Comparison of ENCODE assay signal across 1 cellular context in the genomic region with DNA sequence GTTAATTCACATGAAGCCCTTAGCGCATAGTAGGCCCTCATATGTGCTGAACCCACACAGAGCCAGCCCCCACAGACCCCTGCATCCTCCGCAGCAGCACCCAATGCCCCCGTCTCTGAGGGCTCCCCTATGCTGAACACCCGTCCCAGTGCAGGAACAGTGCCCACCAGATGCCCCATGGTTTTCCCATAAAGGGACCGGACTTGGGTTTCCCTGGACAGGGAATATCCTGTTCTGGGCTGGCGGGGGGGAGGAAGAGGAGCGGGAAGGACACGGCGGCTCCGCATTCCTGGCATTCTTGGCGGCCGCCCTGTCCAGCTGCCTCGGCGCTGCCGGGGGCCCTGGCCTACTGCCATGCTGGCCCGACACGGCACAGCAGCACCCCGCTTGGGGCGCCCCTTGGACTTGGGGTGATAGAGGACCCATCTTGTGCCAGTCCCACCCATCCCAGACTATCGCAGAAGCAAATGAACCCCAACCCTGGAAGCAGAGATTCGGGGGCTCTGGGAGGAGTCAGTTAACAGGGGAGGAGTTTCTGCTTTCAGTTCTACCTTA.
TF ChIP-seq lines count a peak whose summit lies in the region.

No MANE protein-coding gene starts in this region.

TF ChIP-seq in SK-N-SH, 30 proteins besides CTCF, POLR2A, EP300 and RAD21 (continued from another document):
- TF ChIP-seq, protein P1, sequence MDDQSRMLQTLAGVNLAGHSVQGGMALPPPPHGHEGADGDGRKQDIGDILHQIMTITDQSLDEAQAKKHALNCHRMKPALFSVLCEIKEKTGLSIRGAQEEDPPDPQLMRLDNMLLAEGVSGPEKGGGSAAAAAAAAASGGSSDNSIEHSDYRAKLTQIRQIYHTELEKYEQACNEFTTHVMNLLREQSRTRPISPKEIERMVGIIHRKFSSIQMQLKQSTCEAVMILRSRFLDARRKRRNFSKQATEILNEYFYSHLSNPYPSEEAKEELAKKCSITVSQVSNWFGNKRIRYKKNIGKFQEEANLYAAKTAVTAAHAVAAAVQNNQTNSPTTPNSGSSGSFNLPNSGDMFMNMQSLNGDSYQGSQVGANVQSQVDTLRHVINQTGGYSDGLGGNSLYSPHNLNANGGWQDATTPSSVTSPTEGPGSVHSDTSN (IDR thresholded peaks at IDR 0.05), result 0 out of 2 replicates have a peak, but pooled peaks have one; percentile 6
- TF ChIP-seq, protein P2, sequence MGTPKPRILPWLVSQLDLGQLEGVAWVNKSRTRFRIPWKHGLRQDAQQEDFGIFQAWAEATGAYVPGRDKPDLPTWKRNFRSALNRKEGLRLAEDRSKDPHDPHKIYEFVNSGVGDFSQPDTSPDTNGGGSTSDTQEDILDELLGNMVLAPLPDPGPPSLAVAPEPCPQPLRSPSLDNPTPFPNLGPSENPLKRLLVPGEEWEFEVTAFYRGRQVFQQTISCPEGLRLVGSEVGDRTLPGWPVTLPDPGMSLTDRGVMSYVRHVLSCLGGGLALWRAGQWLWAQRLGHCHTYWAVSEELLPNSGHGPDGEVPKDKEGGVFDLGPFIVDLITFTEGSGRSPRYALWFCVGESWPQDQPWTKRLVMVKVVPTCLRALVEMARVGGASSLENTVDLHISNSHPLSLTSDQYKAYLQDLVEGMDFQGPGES (IDR thresholded peaks at IDR 0.05; ENCODE audit: low read depth, low read length), result no peak
- TF ChIP-seq, protein P3, sequence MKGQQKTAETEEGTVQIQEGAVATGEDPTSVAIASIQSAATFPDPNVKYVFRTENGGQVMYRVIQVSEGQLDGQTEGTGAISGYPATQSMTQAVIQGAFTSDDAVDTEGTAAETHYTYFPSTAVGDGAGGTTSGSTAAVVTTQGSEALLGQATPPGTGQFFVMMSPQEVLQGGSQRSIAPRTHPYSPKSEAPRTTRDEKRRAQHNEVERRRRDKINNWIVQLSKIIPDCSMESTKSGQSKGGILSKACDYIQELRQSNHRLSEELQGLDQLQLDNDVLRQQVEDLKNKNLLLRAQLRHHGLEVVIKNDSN (IDR thresholded peaks at IDR 0.05; ENCODE audit: borderline replicate concordance, low read depth), result no peak
- no peak for TF ChIP-seq RCOR1 (IDR thresholded peaks at IDR 0.05; ENCODE audit: low read length)
- no peak for TF ChIP-seq EZH2phosphoT487 (IDR thresholded peaks at IDR 0.05; ENCODE audit: borderline replicate concordance, low read depth)
- TF ChIP-seq FOSL2 (IDR thresholded peaks at IDR 0.05; ENCODE audit: borderline replicate concordance, low read depth), result no peak
- TF ChIP-seq POLR2AphosphoS5 (IDR thresholded peaks at IDR 0.05; ENCODE audit: low read depth, low read length), result no peak
- peak; percentile 92 for TF ChIP-seq TEAD4 (IDR thresholded peaks at IDR 0.05; ENCODE audit: borderline replicate concordance, insufficient read depth)
- no peak for TF ChIP-seq SMC3 (IDR thresholded peaks at IDR 0.05; ENCODE audit: low read depth, low read length)
- TF ChIP-seq GABPA (IDR thresholded peaks at IDR 0.05; ENCODE audit: low read depth), result no peak
- TF ChIP-seq JUND (IDR thresholded peaks at IDR 0.05), result no peak
- TF ChIP-seq, protein P4, sequence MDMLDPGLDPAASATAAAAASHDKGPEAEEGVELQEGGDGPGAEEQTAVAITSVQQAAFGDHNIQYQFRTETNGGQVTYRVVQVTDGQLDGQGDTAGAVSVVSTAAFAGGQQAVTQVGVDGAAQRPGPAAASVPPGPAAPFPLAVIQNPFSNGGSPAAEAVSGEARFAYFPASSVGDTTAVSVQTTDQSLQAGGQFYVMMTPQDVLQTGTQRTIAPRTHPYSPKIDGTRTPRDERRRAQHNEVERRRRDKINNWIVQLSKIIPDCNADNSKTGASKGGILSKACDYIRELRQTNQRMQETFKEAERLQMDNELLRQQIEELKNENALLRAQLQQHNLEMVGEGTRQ (IDR thresholded peaks at IDR 0.05; ENCODE audit: borderline replicate concordance, low read depth, low read length), result no peak
- no peak for TF ChIP-seq NRF1 (IDR thresholded peaks at IDR 0.05; ENCODE audit: low read depth, low read length)
- TF ChIP-seq RXRA (IDR thresholded peaks at IDR 0.05; ENCODE audit: borderline replicate concordance, low read depth), result 0 out of 2 replicates have a peak, but pooled peaks have one; percentile 35
- no peak for TF ChIP-seq MXI1 (IDR thresholded peaks at IDR 0.05; ENCODE audit: low read depth, low read length)
- TF ChIP-seq ELF1 (IDR thresholded peaks at IDR 0.05), result no peak
